30 cellular contexts compared by ENCODE assay signal in genomic region chr7:1364906-1365570, GRCh38.
"Had no signal": no experiment of that assay in that cellular context is flagged by ENCODE, and none has a peak within 500 bp of the region (broad histone marks: within the 10 kb centered on the region; RNA-seq: fewer than 3 reads in every experiment).

No MANE protein-coding gene starts in this region.

- H3K36me3 ChIP-seq: ascending aorta, breast epithelium, cardiac muscle cell had no signal

- H3K4me3 ChIP-seq: ascending aorta, breast epithelium, cardiac muscle cell, coronary artery, dorsolateral prefrontal cortex had no signal

- H3K9me3 ChIP-seq: ascending aorta had no signal

- H3K27ac ChIP-seq: ascending aorta, breast epithelium, cardiac muscle cell, coronary artery, dorsolateral prefrontal cortex had no signal

- H3K4me1 ChIP-seq: ascending aorta, breast epithelium had no signal

- FAIRE-seq: frontal cortex had no signal

- ATAC-seq: activated naive CD4-positive, alpha-beta T cell treated with anti-CD3 and anti-CD28 coated beads, Interleukin-2, amount 50 U/mL, for 72 hours; activated T-cell treated with anti-CD3 and anti-CD28 coated beads, Interleukin-2, amount 50 U/mL, for 72 hours; esophagus mucosa; T-helper 17 cell had no signal

- DNase-seq: activated CD4-positive, alpha-beta memory T cell treated with anti-CD3 and anti-CD28 coated beads, Interleukin-2, amount 10 ng/mL, durations not matched to agents 7 days and 5 days; activated CD4-positive, alpha-beta T cell treated with anti-CD3 and anti-CD28 coated beads for 1 hour; activated CD4-positive, alpha-beta T cell treated with anti-CD3 and anti-CD28 coated beads for 4 hours; activated CD4-positive, alpha-beta T cell treated with anti-CD3 and anti-CD28 coated beads, Interleukin-2, amount 10 ng/mL, durations not matched to agents 7 days and 5 days; activated CD4-positive, alpha-beta T cell treated with anti-CD3 and anti-CD28 coated beads, Interleukin-2, amount 50 U/mL, for 4 hours; activated CD8-positive, alpha-beta memory T cell treated with anti-CD3 and anti-CD28 coated beads, Interleukin-2, amount 50 U/mL, for 48 hours; activated gamma-delta T cell; activated naive CD4-positive, alpha-beta T cell; activated naive CD4-positive, alpha-beta T cell treated with anti-CD3 and anti-CD28 coated beads, Interleukin-2, amount 10 ng/mL, durations not matched to agents 7 days and 5 days; activated naive CD8-positive, alpha-beta T cell treated with anti-CD3 and anti-CD28 coated beads, Interleukin-2, amount 10 ng/mL, durations not matched to agents 7 days and 5 days; activated T-cell treated with anti-CD3 and anti-CD28 coated beads for 4 hours; activated T-cell treated with anti-CD3 and anti-CD28 coated beads, Interleukin-2, amount 50 U/mL, for 24 hours; activated T-cell treated with anti-CD3 and anti-CD28 coated beads, Interleukin-2, amount 50 U/mL, for 72 hours; central memory CD4-positive, alpha-beta T cell; cerebellar nuclear complex; dorsolateral prefrontal cortex; effector memory CD4-positive, alpha-beta T cell; endodermal cell; foreskin fibroblast; head of caudate nucleus; T-helper 1 cell; T-helper 17 cell; T1000 had no signal
